8 cellular contexts compared by ENCODE assay signal in the genomic region with DNA sequence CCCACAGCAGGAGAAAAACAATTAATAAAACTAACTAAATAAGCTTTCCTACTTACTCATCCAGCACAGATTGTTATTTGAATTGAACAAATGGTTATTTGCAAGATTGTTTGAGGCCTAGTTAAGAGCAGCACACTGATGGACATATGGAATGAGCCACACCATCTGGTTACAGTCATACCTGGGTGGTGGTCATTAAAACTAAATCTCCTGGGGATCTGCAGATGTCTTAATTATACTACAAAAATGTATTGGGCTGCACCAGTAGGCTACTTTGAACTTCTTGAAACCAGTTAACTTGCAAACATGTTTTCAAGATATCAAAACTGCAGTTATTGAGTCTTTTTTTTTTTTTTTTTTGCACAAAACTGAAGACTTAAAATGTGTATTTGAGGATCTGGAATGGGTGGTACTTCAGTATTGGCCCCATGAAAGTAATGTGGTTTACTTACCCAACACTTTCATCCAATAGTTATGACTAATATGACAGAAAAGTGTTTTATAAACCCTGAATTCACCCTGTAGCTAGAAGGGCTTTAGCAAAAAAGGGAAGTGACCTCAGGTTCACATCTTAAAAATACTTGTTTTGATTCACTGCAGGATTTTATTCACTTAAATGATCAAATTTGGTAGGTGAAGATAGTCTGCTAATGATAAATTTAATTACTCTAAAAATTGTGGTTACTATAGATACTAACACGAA. TPM values are rescaled to one million over a fixed set of nuclear protein-coding genes. Genes with fewer than 3 reads are reported as not detected.
DNase-seq lines count a peak whose midpoint lies in the region; ATAC-seq, FAIRE-seq and TF ChIP-seq lines count a peak whose summit lies in the region.

No MANE protein-coding gene starts in this region.

- peak; percentile 57 for FAIRE-seq in GM12878 (lab: Jason Lieb, UNC)

- no TSS peak for BruUV-seq in GM12878 (replicated peaks; lab: Mats Ljungman, UMichigan)

- TF ChIP-seq RAD21 in GM12878 (IDR thresholded peaks at IDR 0.05; ENCODE audit: insufficient read depth, low read depth, low read length) = no peak

- H3K36me3 ChIP-seq in GM12878 (ENCODE audit: control insufficient read depth in 2 of 2, insufficient read depth in 2 of 2, low read length in 1 of 2) (no peaks in the 10 kb centered on the region; a peak in 1 of 4 replicates), gastrocnemius medialis (no peaks in the 10 kb centered on the region), uterus (no peaks in the 10 kb centered on the region)

- TF ChIP-seq POLR2A in GM12878 (IDR thresholded peaks at IDR 0.05; ENCODE audit: low read depth, low read length) = no peak
- TF ChIP-seq POLR2A in gastrocnemius medialis (IDR thresholded peaks at IDR 0.05) = no peak
- no peak for TF ChIP-seq POLR2A in uterus (IDR thresholded peaks at IDR 0.05)

- in situ Hi-C loops in GM12878 (cut with MboI) (loop anchor here (5.0 kb wide), 1 partner anchor 285 kb away; no protein-coding TSS in a partner anchor), gastrocnemius medialis (cut with MboI; ENCODE audit: low sequenced_read_pairs in 4 of 4) (loop anchor here in 2 of 4 donors (10.0 to 25.0 kb wide), 2 partner anchors 280 to 282 kb away; no protein-coding TSS in a partner anchor)

- peak; percentile 79 for ATAC-seq in GM21381 (IDR thresholded peaks at IDR 0.05; ENCODE audit: unreplicated experiment)
- ATAC-seq in HG03558 (IDR thresholded peaks at IDR 0.05; ENCODE audit: extremely low read depth, unreplicated experiment) = peak; percentile 92
- ATAC-seq in GM12878 = peak; percentile 87
- ATAC-seq in gastrocnemius medialis = no peak

- no peaks in the 10 kb centered on the region for H4K20me1 ChIP-seq in GM12878 (ENCODE audit: control insufficient read depth, insufficient read depth)

- POLR2A ChIA-PET in GM12878 (lab: Charles Lee) = interaction anchor here (0.7 to 1.2 kb wide), 3 partner anchors 9 to 19 kb away, joined by 3 to 7 read pairs (median 4); no protein-coding TSS in a partner anchor

- DNase-seq in GM03348 (ENCODE audit: low spot score) (peak; percentile 65), GM12878 (ENCODE audit: low read depth, low spot score) (no peak), islet precursor cell (no peak), DMS153 treated with DMSO at 0.1 percent for 48 hours (lab: John Stamatoyannopoulos, UW; ENCODE audit: unreplicated experiment) (no peak), gastrocnemius medialis (no peak), uterus (no peak)

- TF ChIP-seq CTCF in GM12878 (IDR thresholded peaks at IDR 0.05 in 2 of 3, conservative IDR thresholded peaks at IDR 0.05 in 1 of 3; ENCODE audit: control insufficient read depth in 2 of 3, extremely low read depth in 1 of 3, insufficient read depth in 1 of 3, low read depth in 3 of 3, low read length in 3 of 3) = no peak
- TF ChIP-seq CTCF in gastrocnemius medialis (IDR thresholded peaks at IDR 0.05 in 4 of 5, conservative IDR thresholded peaks at IDR 0.05 in 1 of 5) = no peak
- TF ChIP-seq CTCF in uterus (IDR thresholded peaks at IDR 0.05) = no peak

- intact Hi-C loops in GM12878 (cut with micrococcal nuclease; ENCODE audit: unreplicated experiment) = loop anchor here (5.0 kb wide), 2 partner anchors 55 to 375 kb away; no protein-coding TSS in a partner anchor
- intact Hi-C loops in gastrocnemius medialis (cut with DNase I; ENCODE audit: low total_unique reads) = no loop called here
- intact Hi-C loops in uterus (cut with DNase I; ENCODE audit: low total_unique reads) = no loop called here

- 0% methylated on average over 1 of the region's 1 CpG for WGBS in GM12878 (ENCODE audit: insufficient coverage, insufficient replicate concordance, low lambda C conversion rate, missing lambda C conversion rate)

- RAD21 ChIA-PET in GM12878 (lab: Charles Lee; ENCODE audit: unreplicated experiment) = interaction anchor here (0.6 to 2.2 kb wide), 7 partner anchors 8 to 283 kb away, joined by 3 to 12 read pairs (median 4); no protein-coding TSS in a partner anchor

- H3K27ac ChIP-seq in GM12878 (ENCODE audit: control insufficient read depth, insufficient read depth) (peak overlapping the region; percentile 73), gastrocnemius medialis (no peak overlapping the region), uterus (no peak overlapping the region)

- H3K27me3 ChIP-seq in GM12878 (replicated peaks in 1 of 2; ENCODE audit: control insufficient read depth in 2 of 2, insufficient read depth in 2 of 2, low read length in 1 of 2) = no peaks in the 10 kb centered on the region
- no peaks in the 10 kb centered on the region for H3K27me3 ChIP-seq in gastrocnemius medialis
- H3K27me3 ChIP-seq in uterus = no peaks in the 10 kb centered on the region

- no peak overlapping the region for H2AFZ ChIP-seq in GM12878 (ENCODE audit: control insufficient read depth, low read depth, low read length)

- H3K4me1 ChIP-seq in GM12878 (ENCODE audit: control insufficient read depth, insufficient read depth, low read length) (peaks cover 36% of the 10 kb centered on the region), gastrocnemius medialis (peaks cover 29 to 42% of the 10 kb centered on the region in 2 donors), uterus (peaks cover 0 to 5% of the 10 kb centered on the region in 2 donors)

- H3K4me2 ChIP-seq in GM12878 (ENCODE audit: control insufficient read depth, insufficient read depth) = peak overlapping the region; percentile 84

- no peak overlapping the region for H3K9ac ChIP-seq in GM12878 (ENCODE audit: control insufficient read depth, insufficient read depth, low read length)

- CTCF ChIA-PET in GM12878 (lab: Yijun Ruan, JAX) = interaction anchor here (1.0 to 4.3 kb wide), 6 partner anchors 9 to 283 kb away, joined by 3 to 54 read pairs (median 6); no protein-coding TSS in a partner anchor

- H3K4me3 ChIP-seq in GM12878 (no peak overlapping the region; the same call in none of the 2 replicates), gastrocnemius medialis (no peak overlapping the region), uterus (no peak overlapping the region)

- peaks cover 99% of the 10 kb centered on the region for H3K79me2 ChIP-seq in GM12878 (ENCODE audit: control insufficient read depth, insufficient read depth, low read length)

- H3K9me3 ChIP-seq in GM12878 (replicated peaks; ENCODE audit: control insufficient read depth, insufficient read depth, low read length) (peaks cover 3% of the 10 kb centered on the region; the same call in 2 of the 3 replicates), gastrocnemius medialis (no peaks in the 10 kb centered on the region), uterus (peaks cover 0 to 4% of the 10 kb centered on the region in 2 donors)

- SMC1A ChIA-PET in GM12878 (lab: Charles Lee; ENCODE audit: uncharacterized antibody, unreplicated experiment) = interaction anchor here (0.7 to 2.6 kb wide), 10 partner anchors 9 to 380 kb away, joined by 3 to 12 read pairs (median 3); no protein-coding TSS in a partner anchor

- peak; percentile 7 to 82; a peak in 1 of 4 replicates for TF ChIP-seq EP300 in GM12878 (IDR thresholded peaks at IDR 0.05; ENCODE audit: borderline replicate concordance in 1 of 2, control insufficient read depth in 1 of 2, low read depth in 2 of 2, low read length in 2 of 2)

TF ChIP-seq in GM12878, 131 proteins besides CTCF, POLR2A, EP300 and RAD21 (continues in another document):
- TF ChIP-seq BCL11A (IDR thresholded peaks at IDR 0.05; ENCODE audit: low read depth, low read length) (peak; percentile 80), POLR2AphosphoS2 (IDR thresholded peaks at IDR 0.05; ENCODE audit: low read depth, low read length) (no peak), CREM (IDR thresholded peaks at IDR 0.05; ENCODE audit: low read depth) (peak; percentile 51; the same call in 1 of the 2 replicates), MEF2B (IDR thresholded peaks at IDR 0.05; ENCODE audit: partially characterized antibody, poor library complexity, severe bottlenecking) (peak; percentile 59), CREB1 (IDR thresholded peaks at IDR 0.05; ENCODE audit: low read depth) (no peak; the same call in 1 of the 2 replicates), FOS (IDR thresholded peaks at IDR 0.05; ENCODE audit: borderline replicate concordance, extremely low read depth, insufficient read length) (no peak), NR2F1 (conservative IDR thresholded peaks at IDR 0.05) (peak; percentile 66), ZZZ3 (IDR thresholded peaks at IDR 0.05; ENCODE audit: control insufficient read depth, insufficient read length, low read depth) (no peak), MTA2 (IDR thresholded peaks at IDR 0.05; ENCODE audit: low read depth) (peak; percentile 81), ETV6 (conservative IDR thresholded peaks at IDR 0.05 in 1 of 2, IDR thresholded peaks at IDR 0.05 in 1 of 2; ENCODE audit: borderline replicate concordance in 1 of 2, low read depth in 1 of 2) (0 out of 4 replicates have a peak, but pooled peaks of 1 of the 2 experiments have one; percentile 18), CHD1 (IDR thresholded peaks at IDR 0.05; ENCODE audit: low read depth, low read length) (no peak), HDGF (IDR thresholded peaks at IDR 0.05) (no peak), MTA3 (IDR thresholded peaks at IDR 0.05; ENCODE audit: borderline replicate concordance, low read length) (peak; percentile 72; the same call in 1 of the 2 replicates), BMI1 (IDR thresholded peaks at IDR 0.05; ENCODE audit: borderline replicate concordance) (0 out of 2 replicates have a peak, but pooled peaks have one; percentile 46), IRF4 (IDR thresholded peaks at IDR 0.05; ENCODE audit: low read depth, low read length) (peak; percentile 50; the same call in 1 of the 2 replicates), TCF3 (IDR thresholded peaks at IDR 0.05; ENCODE audit: borderline replicate concordance, insufficient read depth, low read depth, low read length) (no peak)

RNA-seq across cellular contexts. Expression of gene AGFG1, which starts 10.8 kb away (rescaled TPM):
- total RNA-seq in GM12878 (2013; cell fraction: nucleolus; rRNA removed) = 90.3 and 96.0 TPM in 2 replicates
- total RNA-seq in GM12878 (2014; rRNA removed) (97.1 and 100 TPM in 2 replicates), GM12878 (2014; rRNA removed; fragmentation: Illumina TruSeq; extraction: Trizol) (78.2 and 80.7 TPM in 2 replicates), GM12878 (2021) (108 and 113 TPM in 2 replicates), gastrocnemius medialis (10 to 100 TPM; 55.1 to 75.6 (median 61.5) TPM), uterus (10 to 100 TPM; 17.6 to 60.4 (median 29.9) TPM)
- 33.7 TPM for polyA plus RNA-seq in GM12878 (2011; ENCODE audit: low read depth)
- polyA plus RNA-seq in GM12878 (2011; rRNA removed) (228 and 243 TPM in 2 replicates), GM12878 (2014; fragmentation: Illumina TruSeq; extraction: Trizol) (78.4 and 96.3 TPM in 2 replicates), GM12878 (2014; fragmentation: Nextera tagmentation; extraction: Ambion mirVana) (10 to 100 TPM; 28.6 to 53.2 TPM), GM12878 (2014; rRNA removed) (76.3 and 82.7 TPM in 2 replicates), GM12878 (2016; fragmentation: Nextera tagmentation; extraction: Ambion mirVana) (1 to 10 TPM; 7.3 to 8.8 TPM)
- polyA plus RNA-seq in GM12878 (2011; cell fraction: cytosol; rRNA removed) = 200 and 228 TPM in 2 replicates
- polyA plus RNA-seq in GM12878 (2011; cell fraction: nucleus; rRNA removed) = 112 and 150 TPM in 2 replicates
- 32.7 and 53.4 TPM in 2 replicates for polyA plus RNA-seq in GM12878 (2012)
- polyA minus RNA-seq in GM12878 (2011; rRNA and poly(A)+ RNA removed) = 410 and 440 TPM in 2 replicates
- polyA minus RNA-seq in GM12878 (2011; cell fraction: cytosol; rRNA and poly(A)+ RNA removed) = 96.4 and 106 TPM in 2 replicates
- polyA minus RNA-seq in GM12878 (2011; cell fraction: nucleus; rRNA and poly(A)+ RNA removed) = 68.8 and 110 TPM in 2 replicates

Comparison
In these comparisons a context has a peak if more than half of its experiments do, and no peak if none do; other contexts are left out.
1. ATAC-seq: peak in GM21381 (single experiment), HG03558 (single experiment) and GM12878 (single experiment); none in gastrocnemius medialis (0 of 2).